ENCODE assay signal across 22 cellular contexts in genomic region chr14:104155513-104155912, GRCh38. TPM values are rescaled to one million over a fixed set of nuclear protein-coding genes. Genes with fewer than 3 reads are reported as not detected.
DNase-seq lines count a peak whose midpoint lies in the region; ATAC-seq and TF ChIP-seq lines count a peak whose summit lies in the region.
"Had no signal": no experiment of that assay in that cellular context is flagged by ENCODE, and none has a peak within 500 bp of the region (broad histone marks: within the 10 kb centered on the region; RNA-seq: fewer than 3 reads in every experiment).

No MANE protein-coding gene starts in this region.

- no peak overlapping the region for H3K27ac Mint-ChIP-seq in activated CD8-positive, alpha-beta T cell treated with anti-CD3 and anti-CD28 coated beads, Interleukin-2, amount 10 ng/mL, durations not matched to agents 7 days and 5 days
- H3K27ac Mint-ChIP-seq: B cell; CD4-positive, alpha-beta T cell; HFFc6 had no signal

- no peaks in the 10 kb centered on the region for H3K9me3 Mint-ChIP-seq in activated CD8-positive, alpha-beta T cell treated with anti-CD3 and anti-CD28 coated beads, Interleukin-2, amount 10 ng/mL, durations not matched to agents 7 days and 5 days (ENCODE audit: insufficient read depth)
- H3K9me3 Mint-ChIP-seq: CD4-positive, alpha-beta T cell had no signal

- H3K4me1 ChIP-seq in heart left ventricle = peaks cover 0 to 40% (median 11%) of the 10 kb centered on the region in 12 donors
- H3K4me1 ChIP-seq in left lung = peaks cover 0 to 4% of the 10 kb centered on the region in 2 donors
- no peaks in the 10 kb centered on the region for H3K4me1 ChIP-seq in aorta (ENCODE audit: control insufficient read depth in 1 of 2, insufficient read depth in 2 of 2, low read length in 2 of 2)
- no peaks in the 10 kb centered on the region for H3K4me1 ChIP-seq in prostate gland (replicated peaks)
- H3K4me1 ChIP-seq: Caco-2 had no signal

- POLR2A ChIA-PET in activated CD8-positive, alpha-beta T cell treated with anti-CD3 and anti-CD28 coated beads, Interleukin-2, amount 10 ng/mL, durations not matched to agents 7 days and 5 days (lab: Charles Lee) = no interaction called here

- H3K9me3 ChIP-seq in heart left ventricle (no peaks in the 10 kb centered on the region), left lung (no peaks in the 10 kb centered on the region), aorta (ENCODE audit: control insufficient read depth, low read length) (no peaks in the 10 kb centered on the region), prostate gland (no peaks in the 10 kb centered on the region)
- H3K9me3 ChIP-seq: Caco-2, MG63, SJCRH30 had no signal

- H3K36me3 Mint-ChIP-seq in activated CD8-positive, alpha-beta T cell treated with anti-CD3 and anti-CD28 coated beads, Interleukin-2, amount 10 ng/mL, durations not matched to agents 7 days and 5 days (ENCODE audit: low read depth) = no peaks in the 10 kb centered on the region

- H3K4me3 ChIP-seq in heart left ventricle (no peak overlapping the region), left lung (no peak overlapping the region), aorta (ENCODE audit: low read length in 2 of 2) (no peak overlapping the region), prostate gland (no peak overlapping the region)
- H3K4me3 ChIP-seq: MG63, SJCRH30 had no signal

- intact Hi-C loops in heart left ventricle (cut with DNase I) = loop anchor here in 4 of 10 donors (2.0 to 10.0 kb wide), 4 partner anchors 13 to 1418 kb away; no protein-coding TSS in a partner anchor
- intact Hi-C loops in cardiac septum (cut with DNase I) = no loop called here
- intact Hi-C loops in left lung (cut with DNase I) = no loop called here
- intact Hi-C loops in aorta (cut with DNase I) = no loop called here
- intact Hi-C loops in prostate gland (cut with DNase I) = no loop called here

- H3K4me3 Mint-ChIP-seq in activated CD8-positive, alpha-beta T cell treated with anti-CD3 and anti-CD28 coated beads, Interleukin-2, amount 10 ng/mL, durations not matched to agents 7 days and 5 days = no peak overlapping the region
- H3K4me3 Mint-ChIP-seq: B cell; CD4-positive, alpha-beta T cell; HFFc6 had no signal

- H3K27ac ChIP-seq in heart left ventricle (no peak overlapping the region), left lung (no peak overlapping the region), aorta (ENCODE audit: low read depth in 1 of 2, low read length in 2 of 2) (no peak overlapping the region), prostate gland (no peak overlapping the region)
- H3K27ac ChIP-seq: HL-60, SJCRH30 had no signal

- H3K27me3 ChIP-seq in heart left ventricle = no peaks in the 10 kb centered on the region
- H3K27me3 ChIP-seq in left lung = no peaks in the 10 kb centered on the region
- no peaks in the 10 kb centered on the region for H3K27me3 ChIP-seq in aorta (ENCODE audit: control insufficient read depth in 1 of 2, insufficient read depth in 2 of 2, low read length in 1 of 2)
- H3K27me3 ChIP-seq in prostate gland (replicated peaks; ENCODE audit: insufficient read depth) = no peaks in the 10 kb centered on the region
- H3K27me3 ChIP-seq: MG63, SJCRH30 had no signal

- ATAC-seq in heart left ventricle (peak in 3 of 4 donors; percentile 5 to 64 (median 8)), left lung (peak; percentile 33), aorta (ENCODE audit: low FRiP score) (peak; percentile 16)
- no peak for ATAC-seq in activated CD8-positive, alpha-beta T cell treated with anti-CD3 and anti-CD28 coated beads, Interleukin-2, amount 10 ng/mL, durations not matched to agents 7 days and 5 days

- no peak for TF ChIP-seq CTCF in heart left ventricle (IDR thresholded peaks at IDR 0.05)
- TF ChIP-seq CTCF in left lung (IDR thresholded peaks at IDR 0.05) = no peak
- TF ChIP-seq CTCF in prostate gland (IDR thresholded peaks at IDR 0.05) = no peak

- no peaks in the 10 kb centered on the region for H3K27me3 Mint-ChIP-seq in activated CD8-positive, alpha-beta T cell treated with anti-CD3 and anti-CD28 coated beads, Interleukin-2, amount 10 ng/mL, durations not matched to agents 7 days and 5 days (ENCODE audit: low read depth)
- H3K27me3 Mint-ChIP-seq: CD4-positive, alpha-beta T cell had no signal

- DNase-seq in heart left ventricle (peak in 2 of 5 donors; percentile 40 to 48), cardiac septum (ENCODE audit: low spot score) (no peak), dermis microvascular lymphatic vessel endothelial cell (ENCODE audit: low read depth in 2 of 2) (peak; percentile 41 to 66), left lung (no peak), aorta (no peak), prostate gland (ENCODE audit: low spot score) (no peak), SHP77 treated with DMSO at 0.1 percent for 48 hours (lab: John Stamatoyannopoulos, UW) (no peak)
- DNase-seq in activated CD8-positive, alpha-beta T cell treated with anti-CD3 and anti-CD28 coated beads, Interleukin-2, amount 10 ng/mL, durations not matched to agents 7 days and 5 days = no peak
- DNase-seq: Caco-2; CD4-positive, alpha-beta T cell; HFFc6; IMR-90; Karpas-422; MG63; NCI-H1092; NCI-H510A treated with DMSO at 0.1 percent for 48 hours; NCI-H82; OCI-M1; SJCRH30 had no signal

- H3K36me3 ChIP-seq in heart left ventricle (peaks cover 0 to 12% (median 0%) of the 10 kb centered on the region in 9 donors), left lung (no peaks in the 10 kb centered on the region), aorta (ENCODE audit: control insufficient read depth in 1 of 2, insufficient read depth in 2 of 2, low read length in 1 of 2) (no peaks in the 10 kb centered on the region), prostate gland (no peaks in the 10 kb centered on the region)
- H3K36me3 ChIP-seq: MG63 had no signal

- TF ChIP-seq POLR2A in heart left ventricle (IDR thresholded peaks at IDR 0.05) (no peak), prostate gland (IDR thresholded peaks at IDR 0.05) (no peak)

- CTCF ChIA-PET in activated CD8-positive, alpha-beta T cell treated with anti-CD3 and anti-CD28 coated beads, Interleukin-2, amount 10 ng/mL, durations not matched to agents 7 days and 5 days (lab: Charles Lee) = no interaction called here

- no peaks in the 10 kb centered on the region for H3K4me1 Mint-ChIP-seq in activated CD8-positive, alpha-beta T cell treated with anti-CD3 and anti-CD28 coated beads, Interleukin-2, amount 10 ng/mL, durations not matched to agents 7 days and 5 days (ENCODE audit: low read depth)
- H3K4me1 Mint-ChIP-seq: B cell had no signal

- 65 to 73% (median 73%) methylated on average over 15 to 29 of the region's 29 CpGs for WGBS in heart left ventricle, 4 donors
- WGBS in aorta, 2 donors = 84 to 88% methylated on average over 23 to 29 of the region's 29 CpGs
- 73% methylated on average over 28 of the region's 29 CpGs for WGBS in prostate gland

RNA-seq across cellular contexts. Expression of gene KIF26A, which starts 17.1 kb away (rescaled TPM):
- total RNA-seq in heart left ventricle (10 to 100 TPM in 2 of 9 donors, 1 to 10 TPM in 7; 4.9 to 12.6 (median 7.8) TPM), cardiac septum (6.8 TPM), dermis microvascular lymphatic vessel endothelial cell (9.2 and 14.7 TPM in 2 replicates), left lung (1 to 10 TPM; 4.5 to 5.4 TPM), aorta (1 to 10 TPM; 4.6 to 8.3 TPM), prostate gland (10 to 100 TPM in 1 of 2 donors, 1 to 10 TPM in 1; 1.6 to 13.9 TPM)
- polyA plus RNA-seq in heart left ventricle (1 to 10 TPM; 5.0 to 8.0 TPM), aorta (1 to 10 TPM in 1 of 2 donors, under 1 TPM in 1; 0.13 to 1.9 TPM)
- total RNA-seq in activated CD8-positive, alpha-beta T cell treated with anti-CD3 and anti-CD28 coated beads, Interleukin-2, amount 10 ng/mL, durations not matched to agents 7 days and 5 days = under 1 TPM; 0.26 TPM
- total RNA-seq: B cell, IMR-90, RPMI7951 had no signal
- polyA plus RNA-seq: IMR-90 had no signal

Comparison
In these comparisons a context has a peak if more than half of its experiments do, and no peak if none do; other contexts are left out.
1. DNase-seq: peak in dermis microvascular lymphatic vessel endothelial cell (2 of 2); none in cardiac septum (single experiment), left lung (0 of 2), aorta (0 of 2), activated CD8-positive, alpha-beta T cell treated with anti-CD3 and anti-CD28 coated beads, Interleukin-2, amount 10 ng/mL, durations not matched to agents 7 days and 5 days (single experiment), prostate gland (single experiment) and SHP77 treated with DMSO at 0.1 percent for 48 hours (single experiment).